Comparison of ENCODE assay signal across 19 cellular contexts in the genomic region with DNA sequence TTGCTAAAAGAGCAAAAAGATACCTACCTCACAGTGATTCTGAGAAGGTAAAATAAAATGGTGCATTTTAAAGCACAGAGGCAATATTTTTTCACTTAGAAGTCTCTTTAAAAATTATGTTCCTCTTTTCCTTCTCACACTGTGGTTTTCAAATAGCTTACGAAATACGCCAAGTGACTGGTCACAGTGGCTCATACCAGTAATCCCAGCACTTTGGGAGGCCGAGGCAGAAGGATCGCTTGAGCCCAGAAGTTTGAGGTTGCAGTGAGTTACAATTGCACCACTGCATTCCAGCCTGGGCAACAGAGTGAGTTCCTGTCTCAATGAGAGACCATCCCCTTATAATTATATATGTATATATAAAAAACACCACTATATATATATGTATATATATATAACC.
"Had no signal": no experiment of that assay in that cellular context is flagged by ENCODE, and none has a peak within 500 bp of the region (broad histone marks: within the 10 kb centered on the region; RNA-seq: fewer than 3 reads in every experiment).

No MANE protein-coding gene starts in this region.

- ATAC-seq: activated naive CD8-positive, alpha-beta T cell treated with anti-CD3 and anti-CD28 coated beads, Interleukin-2, amount 50 U/mL, for 24 hours; foreskin keratinocyte; stimulated activated naive B cell treated with anti-CD40 and anti-IgM and Interleukin-4, amounts not matched to agents 10 μg/mL and 1 μg/mL and 100 μg/mL, for 72 hours had no signal

- H3K27me3 Mint-ChIP-seq: activated CD4-positive, alpha-beta T cell treated with anti-CD3 and anti-CD28 coated beads, Interleukin-2, amount 10 ng/mL, durations not matched to agents 24 days and 14 days; activated naive CD8-positive, alpha-beta T cell treated with anti-CD3 and anti-CD28 coated beads, Interleukin-2, amount 50 U/mL, for 24 hours; stimulated activated naive B cell treated with anti-CD40 and anti-IgM and Interleukin-4, amounts not matched to agents 10 μg/mL and 1 μg/mL and 100 μg/mL, for 72 hours had no signal

- H3K36me3 ChIP-seq: right atrium auricular region, thyroid gland, uterus had no signal

- H3K4me1 ChIP-seq: foreskin keratinocyte, right atrium auricular region, thyroid gland, uterus had no signal

- H3K36me3 Mint-ChIP-seq: stimulated activated naive B cell treated with anti-CD40 and anti-IgM and Interleukin-4, amounts not matched to agents 10 μg/mL and 1 μg/mL and 100 μg/mL, for 72 hours had no signal

- H3K27ac ChIP-seq: foreskin keratinocyte, right atrium auricular region, thyroid gland, uterus had no signal

- H3K27ac Mint-ChIP-seq: activated CD4-positive, alpha-beta T cell treated with anti-CD3 and anti-CD28 coated beads, Interleukin-2, amount 10 ng/mL, durations not matched to agents 24 days and 14 days; activated naive CD8-positive, alpha-beta T cell treated with anti-CD3 and anti-CD28 coated beads, Interleukin-2, amount 50 U/mL, for 24 hours; nephron progenitor cell; progenitor cell of endocrine pancreas; stimulated activated naive B cell treated with anti-CD40 and anti-IgM and Interleukin-4, amounts not matched to agents 10 μg/mL and 1 μg/mL and 100 μg/mL, for 72 hours had no signal

- H3K9me3 Mint-ChIP-seq: activated CD4-positive, alpha-beta T cell treated with anti-CD3 and anti-CD28 coated beads, Interleukin-2, amount 10 ng/mL, durations not matched to agents 24 days and 14 days; activated naive CD8-positive, alpha-beta T cell treated with anti-CD3 and anti-CD28 coated beads, Interleukin-2, amount 50 U/mL, for 24 hours; nephron progenitor cell; stimulated activated naive B cell treated with anti-CD40 and anti-IgM and Interleukin-4, amounts not matched to agents 10 μg/mL and 1 μg/mL and 100 μg/mL, for 72 hours had no signal

- H3K9me3 ChIP-seq: right atrium auricular region, thyroid gland, uterus had no signal

- H3K4me3 ChIP-seq: right atrium auricular region, thyroid gland, uterus had no signal

- H3K27me3 ChIP-seq: foreskin keratinocyte, right atrium auricular region, thyroid gland, uterus had no signal

- H3K4me1 Mint-ChIP-seq: activated CD4-positive, alpha-beta T cell treated with anti-CD3 and anti-CD28 coated beads, Interleukin-2, amount 10 ng/mL, durations not matched to agents 24 days and 14 days; activated naive CD8-positive, alpha-beta T cell treated with anti-CD3 and anti-CD28 coated beads, Interleukin-2, amount 50 U/mL, for 24 hours; nephron progenitor cell; stimulated activated naive B cell treated with anti-CD40 and anti-IgM and Interleukin-4, amounts not matched to agents 10 μg/mL and 1 μg/mL and 100 μg/mL, for 72 hours had no signal

- H3K4me3 Mint-ChIP-seq: activated CD4-positive, alpha-beta T cell treated with anti-CD3 and anti-CD28 coated beads, Interleukin-2, amount 10 ng/mL, durations not matched to agents 24 days and 14 days; activated naive CD8-positive, alpha-beta T cell treated with anti-CD3 and anti-CD28 coated beads, Interleukin-2, amount 50 U/mL, for 24 hours; nephron progenitor cell; stimulated activated naive B cell treated with anti-CD40 and anti-IgM and Interleukin-4, amounts not matched to agents 10 μg/mL and 1 μg/mL and 100 μg/mL, for 72 hours had no signal

- DNase-seq: activated CD4-positive, alpha-beta T cell treated with anti-CD3 and anti-CD28 coated beads, Interleukin-2, amount 10 ng/mL, durations not matched to agents 24 days and 14 days; activated CD4-positive, CD25-positive, alpha-beta regulatory T cell; activated CD8-positive, alpha-beta memory T cell treated with anti-CD3 and anti-CD28 coated beads, Interleukin-2, amount 50 U/mL, for 48 hours; activated naive CD4-positive, alpha-beta T cell treated with Interleukin-2 at 50 U/mL for 16 hours; activated naive CD8-positive, alpha-beta T cell treated with anti-CD3 and anti-CD28 coated beads, Interleukin-2, amount 50 U/mL, for 24 hours; aorta; cortex of kidney; effector memory CD4-positive, alpha-beta T cell; foreskin keratinocyte; glutamatergic neuron; nephron progenitor cell; occipital lobe; stimulated activated CD4-positive, alpha-beta T cell treated with anti-CD3 and anti-CD28 coated beads, Interleukin-4, amount 100 ng/mL, for 1 hour; stimulated activated naive B cell treated with anti-CD40 and anti-IgM and Interleukin-4, amounts not matched to agents 10 μg/mL and 1 μg/mL and 100 μg/mL, for 72 hours; T1000; thyroid gland; uterus had no signal
